Comparison of ENCODE assay signal across 1 cellular context in the genomic region with DNA sequence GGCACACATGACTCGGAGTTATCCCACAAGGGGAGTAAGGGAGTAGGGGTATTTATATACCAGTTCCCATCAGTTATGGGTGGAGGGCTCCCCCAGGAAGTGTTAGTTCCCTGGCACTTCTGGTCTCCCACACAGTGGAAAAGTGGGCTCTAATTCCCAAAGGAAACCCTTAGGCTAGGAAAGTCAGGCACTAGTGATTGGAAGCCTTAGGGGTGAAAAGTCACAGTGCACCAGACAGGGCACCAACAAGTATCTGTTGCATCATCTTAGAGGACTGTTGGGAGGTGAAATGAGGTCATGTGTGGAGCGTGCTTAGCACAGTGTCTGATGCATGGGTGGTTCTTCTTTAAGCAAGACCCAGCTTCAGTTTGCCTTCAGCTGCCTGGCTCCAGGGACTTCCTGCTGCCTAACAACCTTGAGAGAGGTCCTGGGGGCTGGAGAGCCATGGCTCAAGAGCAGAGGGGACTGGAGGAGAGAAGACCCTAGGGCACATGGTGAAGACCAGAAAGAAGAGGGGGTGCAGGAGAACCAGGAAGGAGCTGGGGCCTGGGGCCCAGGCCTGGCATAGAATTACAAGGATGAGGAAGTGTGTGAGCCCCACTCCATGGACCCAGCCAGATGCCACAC.
TF ChIP-seq lines count a peak whose summit lies in the region.

No MANE protein-coding gene starts in this region.

TF ChIP-seq in A549, 52 proteins besides CTCF, POLR2A, EP300 and RAD21 (continued from another document):
- no peak for TF ChIP-seq ESRRA (IDR thresholded peaks at IDR 0.05; ENCODE audit: borderline replicate concordance, low read length)
- no peak for TF ChIP-seq MYC (IDR thresholded peaks at IDR 0.05; ENCODE audit: borderline replicate concordance, low read length)
- TF ChIP-seq PHF8 (IDR thresholded peaks at IDR 0.05; ENCODE audit: borderline replicate concordance, low read depth) = no peak
- TF ChIP-seq BHLHE40 (IDR thresholded peaks at IDR 0.05; ENCODE audit: low read depth, low read length) = no peak
